ENCODE assay signal across 8 cellular contexts in genomic region chr3:136250226-136250861, GRCh38. TPM values are rescaled to one million over a fixed set of nuclear protein-coding genes. Genes with fewer than 3 reads are reported as not detected.
DNase-seq lines count a peak whose midpoint lies in the region; ATAC-seq, FAIRE-seq and TF ChIP-seq lines count a peak whose summit lies in the region.

PCCB (plus strand) TSS chr3:136250340; CDS start chr3:136250376, 36 bp downstream.

- TF ChIP-seq RAD21 in H1 (IDR thresholded peaks at IDR 0.05 in 1 of 2, conservative IDR thresholded peaks at IDR 0.05 in 1 of 2; ENCODE audit: low read depth in 2 of 2, low read length in 2 of 2) = peak; percentile 44 to 53

- CTCF ChIA-PET in H1 (lab: Charles Lee; ENCODE audit: partially characterized antibody) = interaction anchor here (1.1 to 1.9 kb wide), 7 partner anchors 9 to 163 kb away, joined by 3 to 7 read pairs (median 4); no protein-coding TSS in a partner anchor

- peak; percentile 89 to 95 for TF ChIP-seq POLR2A in H1 (IDR thresholded peaks at IDR 0.05; ENCODE audit: control extremely low read depth in 1 of 2, low read depth in 2 of 2, low read length in 2 of 2)

- H2BK20ac ChIP-seq in H1 (ENCODE audit: low read length) = no peak within 1 kb of the TSS

- no peaks in the 10 kb centered on the region for H4K20me1 ChIP-seq in H1 (replicated peaks in 1 of 2; ENCODE audit: control insufficient read depth in 1 of 2, insufficient read depth in 2 of 2, low read length in 2 of 2)

- in situ Hi-C loops in Caki2 (cut with HindIII; ENCODE audit: low pct_unique_long_range_greater_than_20kb, low sequenced_read_pairs) = no loop called here

- peak; percentile 96 for ATAC-seq in GM21367 (IDR thresholded peaks at IDR 0.05; ENCODE audit: unreplicated experiment)

- DNase-seq in Caki2 (ENCODE audit: low read depth) (peak; percentile 95), HTR-8/SVneo (ENCODE audit: insufficient read length, low spot score) (peak; percentile 94), NOMO-1 treated with DMSO at 0.1 percent for 48 hours (lab: John Stamatoyannopoulos, UW; ENCODE audit: unreplicated experiment) (peak; percentile 97), H1 (ENCODE audit: low read depth in 1 of 2, low spot score in 2 of 2) (peak; percentile 89 to 94), mesendoderm (peak; percentile 98)
- DNase-seq in activated CD8-positive, alpha-beta memory T cell treated with anti-CD3 and anti-CD28 coated beads for 48 hours (ENCODE audit: low read depth in 2 of 3, low spot score in 2 of 3) = peak; percentile 81 to 86 (median 84)
- peak; percentile 76 for DNase-seq in stimulated activated CD8-positive, alpha-beta memory T cell treated with anti-CD3 and anti-CD28 coated beads, Interleukin-15, amount 100 ng/mL, for 1 hour (ENCODE audit: low read depth)

- peak within 1 kb of the TSS; percentile 98 for H3K56ac ChIP-seq in H1 (replicated peaks; ENCODE audit: insufficient read length, low read depth, low read length)
- peak within 1 kb of the TSS; percentile 98 for H3K56ac ChIP-seq in mesendoderm (ENCODE audit: low read length)

- peak within 1 kb of the TSS; percentile 97 for H2AFZ ChIP-seq in H1 (ENCODE audit: low read length)

- POLR2A ChIA-PET in H1 (lab: Charles Lee; ENCODE audit: partially characterized antibody) = interaction anchor here (0.8 to 7.4 kb wide), 6 partner anchors 8 to 284 kb away, joined by 3 to 77 read pairs (median 3); partner anchors contain the start of gene MSL2

- H3K36me3 ChIP-seq in H1 (ENCODE audit: control insufficient read depth in 2 of 4, insufficient read depth in 4 of 4, low read length in 3 of 4) (no peaks in the 10 kb centered on the region; a peak in 1 of 8 replicates), mesendoderm (ENCODE audit: control insufficient read depth, insufficient read depth, low read length) (no peaks in the 10 kb centered on the region)

- H3K9ac ChIP-seq in H1 (replicated peaks in 1 of 4; ENCODE audit: extremely low read depth in 1 of 4, low read depth in 3 of 4, low read length in 3 of 4) (peak within 1 kb of the TSS; percentile 93 to 96 (median 95)), mesendoderm (ENCODE audit: low read length) (peak within 1 kb of the TSS; percentile 82)

- H3K18ac ChIP-seq in H1 (ENCODE audit: extremely low read depth, low read length) (peak within 1 kb of the TSS; percentile 95; the same call in 1 of the 2 replicates), mesendoderm (ENCODE audit: low read length) (no peak within 1 kb of the TSS)

- H3K23ac ChIP-seq in H1 (ENCODE audit: insufficient read length) = no peak within 1 kb of the TSS
- H3K23ac ChIP-seq in mesendoderm (ENCODE audit: low read length) = no peak within 1 kb of the TSS

- TF ChIP-seq CTCF in H1 (IDR thresholded peaks at IDR 0.05; ENCODE audit: control extremely low read depth in 1 of 3, insufficient read depth in 1 of 3, low read depth in 1 of 3, low read length in 3 of 3) = peak; percentile 71 to 86 (median 79)

- no peaks in the 10 kb centered on the region for H3K9me3 ChIP-seq in H1 (ENCODE audit: insufficient read depth in 2 of 2, low read depth in 1 of 2, low read length in 1 of 2)

- peaks cover 7% of the 10 kb centered on the region for H3K23me2 ChIP-seq in H1 (ENCODE audit: low read depth, low read length)

- peak within 1 kb of the TSS; percentile 99 for H4K8ac ChIP-seq in H1 (ENCODE audit: extremely low read depth, insufficient read depth, low read length)
- H4K8ac ChIP-seq in mesendoderm (ENCODE audit: low read depth, low read length) = no peak within 1 kb of the TSS

- H3K27me3 ChIP-seq in H1 (replicated peaks in 1 of 4; ENCODE audit: control insufficient read depth in 3 of 4, extremely low read depth in 1 of 4, insufficient read depth in 3 of 4, low read length in 3 of 4) = no peaks in the 10 kb centered on the region
- no peaks in the 10 kb centered on the region for H3K27me3 ChIP-seq in mesendoderm (ENCODE audit: insufficient read depth, low read length, poor library complexity)

- peak within 1 kb of the TSS; percentile 59 to 90 (median 72) for H3K4me3 ChIP-seq in H1 (ENCODE audit: extremely low read depth in 1 of 4, insufficient read depth in 2 of 4, low read depth in 3 of 4, low read length in 4 of 4)
- peak within 1 kb of the TSS; percentile 57 for H3K4me3 ChIP-seq in mesendoderm (ENCODE audit: low read length)

- H2BK5ac ChIP-seq in H1 (ENCODE audit: low read depth, low read length) (peak within 1 kb of the TSS; percentile 91), mesendoderm (ENCODE audit: low read length) (no peak within 1 kb of the TSS)

- H3K79me2 ChIP-seq in H1 (ENCODE audit: control insufficient read depth in 1 of 2, insufficient read depth in 2 of 2, low read length in 2 of 2) = peaks cover 3 to 32% of the 10 kb centered on the region in 2 experiments; a peak in 3 of 4 replicates
- H3K79me2 ChIP-seq in mesendoderm (ENCODE audit: control insufficient read depth, insufficient read depth, low read length) = no peaks in the 10 kb centered on the region

- H4K5ac ChIP-seq in H1 (ENCODE audit: insufficient read length, low read depth, low read length) = peak within 1 kb of the TSS; percentile 82
- no peak within 1 kb of the TSS for H4K5ac ChIP-seq in mesendoderm (ENCODE audit: low read length)

- H2BK15ac ChIP-seq in H1 (ENCODE audit: low read length) (peak within 1 kb of the TSS; percentile 92; the same call in 1 of the 2 replicates), mesendoderm (replicated peaks; ENCODE audit: low read depth) (no peak within 1 kb of the TSS)

- H3K4ac ChIP-seq in H1 (replicated peaks; ENCODE audit: insufficient read length, low read depth, low read length) (peak within 1 kb of the TSS; percentile 50), mesendoderm (ENCODE audit: low read depth, low read length) (peak within 1 kb of the TSS; percentile 74)

- no peak within 1 kb of the TSS for H3K14ac ChIP-seq in H1 (ENCODE audit: insufficient read length)

- peak within 1 kb of the TSS; percentile 56 for H2BK120ac ChIP-seq in H1 (replicated peaks; ENCODE audit: low read depth, low read length)
- H2BK120ac ChIP-seq in mesendoderm (ENCODE audit: low read depth, low read length) = no peak within 1 kb of the TSS

- H2BK12ac ChIP-seq in H1 (ENCODE audit: low read depth, low read length) = peak within 1 kb of the TSS; percentile 70; the same call in 1 of the 2 replicates

- no peak for TF ChIP-seq EP300 in H1 (IDR thresholded peaks at IDR 0.05; ENCODE audit: borderline replicate concordance in 1 of 2, low read depth in 2 of 2, low read length in 2 of 2)

- H3K79me1 ChIP-seq in H1 (ENCODE audit: low read depth, low read length) (peaks cover 3% of the 10 kb centered on the region; the same call in 1 of the 2 replicates), mesendoderm (ENCODE audit: low read length) (no peaks in the 10 kb centered on the region)

- H3K4me1 ChIP-seq in H1 (replicated peaks in 1 of 4; ENCODE audit: control insufficient read depth in 3 of 4, insufficient read depth in 4 of 4, low read length in 3 of 4) (peaks cover 0 to 9% (median 5%) of the 10 kb centered on the region in 4 experiments; a peak in 5 of 7 replicates), mesendoderm (ENCODE audit: control insufficient read depth, low read depth, low read length) (no peaks in the 10 kb centered on the region)

- peak within 1 kb of the TSS; percentile 88 for H4K91ac ChIP-seq in H1 (replicated peaks; ENCODE audit: insufficient read length, low read length)

- H3K27ac ChIP-seq in H1 (ENCODE audit: low read depth, low read length) (peak within 1 kb of the TSS; percentile 93), mesendoderm (ENCODE audit: low read depth, low read length) (peak within 1 kb of the TSS; percentile 82)

- H2AK5ac ChIP-seq in H1 (ENCODE audit: low read depth, low read length) (peak within 1 kb of the TSS; percentile 66; the same call in 1 of the 2 replicates), mesendoderm (ENCODE audit: low read length) (no peak within 1 kb of the TSS)

- H3K4me2 ChIP-seq in H1 (ENCODE audit: insufficient read depth in 1 of 2, low read depth in 2 of 2, low read length in 2 of 2) (peak within 1 kb of the TSS; percentile 70 to 74), mesendoderm (ENCODE audit: low read length) (peak within 1 kb of the TSS; percentile 71)

- WGBS in H1 (ENCODE audit: extremely low coverage in 1 of 2, insufficient coverage in 1 of 2, insufficient read length in 1 of 2, insufficient replicate concordance in 2 of 2, low coverage in 1 of 2, low lambda C conversion rate in 2 of 2, missing lambda C conversion rate in 1 of 2), 2 experiments = 1% methylated on average over 44 of the region's 58 CpGs; no CpG with 5 or more reads in 1 of the 2 experiments
- WGBS in mesendoderm (ENCODE audit: extremely low coverage, insufficient coverage, low lambda C conversion rate) = no CpG with 5 or more reads among the region's 58 CpGs

- peak; percentile 85 for FAIRE-seq in HTR-8/SVneo (lab: Jason Lieb, UNC)
- no peak for FAIRE-seq in H1 (lab: Jason Lieb, UNC)

TF ChIP-seq in H1, 55 proteins besides CTCF, POLR2A, EP300 and RAD21 (continues in another document):
- TF ChIP-seq CHD2 (IDR thresholded peaks at IDR 0.05; ENCODE audit: low read length) = no peak
- TF ChIP-seq ASH2L (IDR thresholded peaks at IDR 0.05; ENCODE audit: low read length) = peak; percentile 94
- TF ChIP-seq BRCA1 (IDR thresholded peaks at IDR 0.05; ENCODE audit: low read depth, low read length) = no peak
- TF ChIP-seq CREB1 (IDR thresholded peaks at IDR 0.05) = peak; percentile 84
- TF ChIP-seq NRF1 (IDR thresholded peaks at IDR 0.05; ENCODE audit: low read depth, low read length) = peak; percentile 71
- TF ChIP-seq GABPA (IDR thresholded peaks at IDR 0.05; ENCODE audit: borderline replicate concordance, insufficient read depth, low read length) = no peak
- TF ChIP-seq USF2 (IDR thresholded peaks at IDR 0.05; ENCODE audit: low read length) = no peak

RNA-seq across cellular contexts. Expression of gene PCCB, which starts in this region (rescaled TPM):
- total RNA-seq in Caki2 (2014; rRNA removed; shearing (Covaris generic); ENCODE audit: low replicate concordance) = 64.8 and 65.5 TPM in 2 replicates
- 56.7 and 60.2 TPM in 2 replicates for total RNA-seq in H1 (2021; fragmentation: NEBNext Ultra II Directional; extraction: Animal tissue kit (Norgen Biotek cat#: 25700))
- polyA plus RNA-seq in H1 (2011; rRNA removed) = 60.8 and 84.4 TPM in 2 replicates
- polyA plus RNA-seq in H1 (2011; cell fraction: cytosol; rRNA removed) = 82.6 TPM
- 63.8 TPM for polyA plus RNA-seq in H1 (2011; cell fraction: nucleus; rRNA removed)
- 69.8 to 75.3 TPM (median 73.3 TPM) in 4 replicates for polyA plus RNA-seq in H1 (2012, experiment 1 of 2)
- 41.3 TPM for polyA plus RNA-seq in H1 (2012, experiment 2 of 2)
- 35.0 TPM for polyA plus RNA-seq in H1 (2013, experiment 1 of 2)
- 35.0 TPM for polyA plus RNA-seq in H1 (2013, experiment 2 of 2)
- 112 and 123 TPM in 2 replicates for polyA minus RNA-seq in H1 (2011; rRNA and poly(A)+ RNA removed)
- polyA minus RNA-seq in H1 (2011; cell fraction: cytosol; rRNA and poly(A)+ RNA removed) = 44.0 TPM
- 31.8 TPM for polyA minus RNA-seq in H1 (2011; cell fraction: nucleus; rRNA and poly(A)+ RNA removed)
- polyA plus RNA-seq in mesendoderm (2013, experiment 1 of 2) = 34.5 TPM
- 34.2 TPM for polyA plus RNA-seq in mesendoderm (2013, experiment 2 of 2)

Comparison
In these comparisons a context has a peak if more than half of its experiments do, and no peak if none do; other contexts are left out.
1. Peak in every context shown above with its lines: DNase-seq, ATAC-seq, H3K4me3 ChIP-seq and H3K27ac ChIP-seq.